In genomic region chr9:12424243-12424642, GRCh38 we compare ENCODE assay signal across 14 cellular contexts.
DNase-seq lines count a peak whose midpoint lies in the region; ATAC-seq and TF ChIP-seq lines count a peak whose summit lies in the region.
"Had no signal": no experiment of that assay in that cellular context is flagged by ENCODE, and none has a peak within 500 bp of the region (broad histone marks: within the 10 kb centered on the region; RNA-seq: fewer than 3 reads in every experiment).

No MANE protein-coding gene starts in this region.

- peak; percentile 15 for DNase-seq in amniotic epithelial cell (ENCODE audit: low read depth)
- peak; percentile 3 for DNase-seq in fibroblast of pulmonary artery (ENCODE audit: low read depth)
- peak; percentile 1 for DNase-seq in pulmonary artery endothelial cell (ENCODE audit: low read depth, low spot score)
- DNase-seq in cortex of kidney (lab: John Stamatoyannopoulos, UW) = no peak
- DNase-seq: AML-193; Caco-2; Calu3; CD4-positive, alpha-beta T cell; CD8-positive, alpha-beta T cell; DMS79 treated with DMSO at 0.1 percent for 48 hours; GF-D8 had no signal

- no peak overlapping the region for H3K4me3 ChIP-seq in fibroblast of pulmonary artery (replicated peaks; ENCODE audit: low read depth, low read length)
- H3K4me3 ChIP-seq: A549; BLaER1 treated with 17β-estradiol and CSF1 and Interleukin-3, amounts not matched to agents 10 nM and 100 nM had no signal

- no peak for TF ChIP-seq CTCF in fibroblast of pulmonary artery (IDR thresholded peaks at IDR 0.05; ENCODE audit: low read length, missing control alignments)

- no peak for ATAC-seq in HG03469 (IDR thresholded peaks at IDR 0.05; ENCODE audit: unreplicated experiment)
- ATAC-seq: A549; CD8-positive, alpha-beta T cell had no signal
